Comparison of ENCODE assay signal across 16 cellular contexts in genomic region chr12:12511021-12511783, GRCh38. TPM values are rescaled to one million over a fixed set of nuclear protein-coding genes. Genes with fewer than 3 reads are reported as not detected.
A peak's percentile ranks its signal among the peaks of the same experiment; 100 is the strongest.
DNase-seq lines count a peak whose midpoint lies in the region; ATAC-seq, FAIRE-seq and TF ChIP-seq lines count a peak whose summit lies in the region.
"Had no signal": no experiment of that assay in that cellular context is flagged by ENCODE, and none has a peak within 500 bp of the region (broad histone marks: within the 10 kb centered on the region; RNA-seq: fewer than 3 reads in every experiment).

No MANE protein-coding gene starts in this region.

- ATAC-seq in SK-N-SH treated with all-trans-retinoic acid at 6 μM for 48 hours, result peak; percentile 53
- no peak for ATAC-seq in heart left ventricle
- no peak for ATAC-seq in T-cell (replicated peaks in 1 of 4)
- ATAC-seq: Right ventricle myocardium inferior had no signal

- H3K27me3 ChIP-seq in mammary epithelial cell (ENCODE audit: insufficient read depth, low read length) (no peaks in the 10 kb centered on the region), osteoblast (ENCODE audit: insufficient read depth, low read length) (no peaks in the 10 kb centered on the region), heart left ventricle (no peaks in the 10 kb centered on the region)
- H3K27me3 ChIP-seq: BE2C had no signal

- no peak for TF ChIP-seq POLR2A in H54 (IDR thresholded peaks at IDR 0.05; ENCODE audit: low read depth, low read length)
- no peak for TF ChIP-seq POLR2A in heart left ventricle (IDR thresholded peaks at IDR 0.05)

- no peaks in the 10 kb centered on the region for H3K27me3 Mint-ChIP-seq in T-cell
- H3K27me3 Mint-ChIP-seq: CD8-positive, alpha-beta memory T cell; IgD-negative memory B cell had no signal

- TF ChIP-seq CTCF in mammary epithelial cell (conservative IDR thresholded peaks at IDR 0.05 in 1 of 2, IDR thresholded peaks at IDR 0.05 in 1 of 2; ENCODE audit: extremely low read depth in 1 of 2, insufficient read depth in 1 of 2, low read depth in 1 of 2, low read length in 2 of 2) (no peak), osteoblast (IDR thresholded peaks at IDR 0.05; ENCODE audit: extremely low read depth, low read depth, low read length) (no peak), heart left ventricle (IDR thresholded peaks at IDR 0.05) (no peak)

- no peak overlapping the region for H3K4me3 ChIP-seq in mammary epithelial cell (replicated peaks in 1 of 3; ENCODE audit: insufficient read depth in 1 of 3, low read depth in 2 of 3, low read length in 3 of 3)
- no peak overlapping the region for H3K4me3 ChIP-seq in osteoblast (ENCODE audit: insufficient read depth, low read length)
- no peak overlapping the region for H3K4me3 ChIP-seq in heart left ventricle
- H3K4me3 ChIP-seq: HAP-1 had no signal

- POLR2A ChIA-PET in T-cell (lab: Charles Lee), result interaction anchor here in 1 of 2 donors (0.5 to 0.6 kb wide), 2 partner anchors 36 to 276 kb away, joined by 5 to 9 read pairs; no protein-coding TSS in a partner anchor

- in situ Hi-C loops in mammary epithelial cell (cut with MboI; ENCODE audit: low sequenced_read_pairs in 2 of 2), result no loop called here

- no peak for DNase-seq in H54 (ENCODE audit: insufficient read length, low spot score)
- DNase-seq in mammary epithelial cell, result peak; percentile 90
- no peak for DNase-seq in osteoblast (ENCODE audit: insufficient read length, low spot score, missing footprints)
- no peak for DNase-seq in stimulated activated CD4-positive, alpha-beta T cell treated with anti-CD3 and anti-CD28 coated beads, Interleukin-15, amount 100 ng/mL, for 24 hours
- DNase-seq in DMS79 (lab: John Stamatoyannopoulos, UW), result no peak
- no peak for DNase-seq in heart left ventricle
- no peak for DNase-seq in T-cell
- DNase-seq: CD8-positive, alpha-beta memory T cell; NCI-H146; NCI-H2081 treated with DMSO at 0.1 percent for 48 hours; NK-92 treated with Interleukin-12 subunit alpha and Interleukin-12 subunit beta, amount 100 ng/mL, for 24 hours had no signal

- H3K4me1 ChIP-seq in mammary epithelial cell (ENCODE audit: insufficient read depth, low read length) (peaks cover 18% of the 10 kb centered on the region), osteoblast (ENCODE audit: insufficient read depth, low read length) (peaks cover 41% of the 10 kb centered on the region), heart left ventricle (peaks cover 6 to 61% (median 34%) of the 10 kb centered on the region in 12 donors)

- no peak overlapping the region for H3K27ac Mint-ChIP-seq in T-cell
- H3K27ac Mint-ChIP-seq: CD8-positive, alpha-beta memory T cell; IgD-negative memory B cell had no signal

- H3K79me2 ChIP-seq in mammary epithelial cell (ENCODE audit: insufficient read depth, low read length), result no peaks in the 10 kb centered on the region
- H3K79me2 ChIP-seq in osteoblast (ENCODE audit: insufficient read depth, low read length), result no peaks in the 10 kb centered on the region

- WGBS in mammary epithelial cell (ENCODE audit: low coverage, missing lambda C conversion rate), result 64% methylated on average over 3 of the region's 3 CpGs
- 63 to 86% (median 65%) methylated on average over 3 of the region's 3 CpGs for WGBS in heart left ventricle, 4 donors

- H3K9me3 ChIP-seq in mammary epithelial cell (replicated peaks; ENCODE audit: insufficient read depth, low read length) (no peaks in the 10 kb centered on the region), osteoblast (ENCODE audit: low read depth, low read length) (no peaks in the 10 kb centered on the region), heart left ventricle (no peaks in the 10 kb centered on the region)
- H3K9me3 ChIP-seq: BE2C, HAP-1 had no signal

- H3K36me3 ChIP-seq in mammary epithelial cell (ENCODE audit: insufficient read depth, low read length), result no peaks in the 10 kb centered on the region
- H3K36me3 ChIP-seq in osteoblast (ENCODE audit: insufficient read depth, low read length), result no peaks in the 10 kb centered on the region
- peaks cover 0 to 21% (median 0%) of the 10 kb centered on the region in 9 donors for H3K36me3 ChIP-seq in heart left ventricle
- H3K36me3 ChIP-seq: BE2C, HAP-1 had no signal

- CTCF ChIA-PET in mammary epithelial cell (lab: Charles Lee; ENCODE audit: low non-redundant PET) (no interaction called here), T-cell (lab: Charles Lee) (interaction anchor here in 1 of 2 donors (0.5 kb wide), 1 partner anchor 154 kb away, joined by 4 read pairs; no protein-coding TSS in a partner anchor)

- H3K27ac ChIP-seq in mammary epithelial cell (ENCODE audit: insufficient read depth, low read depth, low read length), result peak overlapping the region; percentile 69
- peak overlapping the region; percentile 82 for H3K27ac ChIP-seq in osteoblast (ENCODE audit: low read depth, low read length)
- H3K27ac ChIP-seq in heart left ventricle, result no peak overlapping the region

- H3K9ac ChIP-seq in mammary epithelial cell (ENCODE audit: insufficient read depth, low read length), result no peak overlapping the region

- dilution Hi-C loops in mammary epithelial cell (cut with HindIII; ENCODE audit: low sequenced_read_pairs), result no loop called here

- H3K4me1 Mint-ChIP-seq in T-cell, result peaks cover 19 to 46% (median 24%) of the 10 kb centered on the region in 3 donors

- intact Hi-C loops in mammary epithelial cell (cut with micrococcal nuclease), result loop anchor here (1.0 to 5.0 kb wide), 2 partner anchors 52 to 69 kb away; no protein-coding TSS in a partner anchor
- intact Hi-C loops in heart left ventricle (cut with DNase I), result no loop called here

- no TSS peak for BruUV-seq in mammary epithelial cell (replicated peaks; lab: Mats Ljungman, UMichigan)

- no peak overlapping the region for H3K4me3 Mint-ChIP-seq in T-cell
- H3K4me3 Mint-ChIP-seq: CD8-positive, alpha-beta memory T cell; IgD-negative memory B cell had no signal

- H3K4me2 ChIP-seq in mammary epithelial cell (ENCODE audit: insufficient read depth, low read depth, low read length) (peak overlapping the region; percentile 44), osteoblast (ENCODE audit: insufficient read depth, low read length) (no peak overlapping the region)

- H2AFZ ChIP-seq in mammary epithelial cell (ENCODE audit: low read depth, low read length) (no peak overlapping the region), osteoblast (ENCODE audit: low read length) (no peak overlapping the region)

- peak; percentile 43 for FAIRE-seq in H54 (lab: Jason Lieb, UNC)

- H3K36me3 Mint-ChIP-seq in T-cell, result peaks cover 42% of the 10 kb centered on the region
- H3K36me3 Mint-ChIP-seq: IgD-negative memory B cell had no signal

- H3K9me3 Mint-ChIP-seq in T-cell, result no peaks in the 10 kb centered on the region
- H3K9me3 Mint-ChIP-seq: CD8-positive, alpha-beta memory T cell; IgD-negative memory B cell had no signal

- H4K20me1 ChIP-seq in mammary epithelial cell (ENCODE audit: insufficient read depth, low read length), result no peaks in the 10 kb centered on the region
- H4K20me1 ChIP-seq in osteoblast (ENCODE audit: insufficient read depth, low read length), result no peaks in the 10 kb centered on the region

TF ChIP-seq in SK-N-SH treated with all-trans-retinoic acid at 6 μM for 48 hours, 23 proteins besides CTCF, POLR2A, EP300 and RAD21 (continues in another document):
- TF ChIP-seq, protein P1, sequence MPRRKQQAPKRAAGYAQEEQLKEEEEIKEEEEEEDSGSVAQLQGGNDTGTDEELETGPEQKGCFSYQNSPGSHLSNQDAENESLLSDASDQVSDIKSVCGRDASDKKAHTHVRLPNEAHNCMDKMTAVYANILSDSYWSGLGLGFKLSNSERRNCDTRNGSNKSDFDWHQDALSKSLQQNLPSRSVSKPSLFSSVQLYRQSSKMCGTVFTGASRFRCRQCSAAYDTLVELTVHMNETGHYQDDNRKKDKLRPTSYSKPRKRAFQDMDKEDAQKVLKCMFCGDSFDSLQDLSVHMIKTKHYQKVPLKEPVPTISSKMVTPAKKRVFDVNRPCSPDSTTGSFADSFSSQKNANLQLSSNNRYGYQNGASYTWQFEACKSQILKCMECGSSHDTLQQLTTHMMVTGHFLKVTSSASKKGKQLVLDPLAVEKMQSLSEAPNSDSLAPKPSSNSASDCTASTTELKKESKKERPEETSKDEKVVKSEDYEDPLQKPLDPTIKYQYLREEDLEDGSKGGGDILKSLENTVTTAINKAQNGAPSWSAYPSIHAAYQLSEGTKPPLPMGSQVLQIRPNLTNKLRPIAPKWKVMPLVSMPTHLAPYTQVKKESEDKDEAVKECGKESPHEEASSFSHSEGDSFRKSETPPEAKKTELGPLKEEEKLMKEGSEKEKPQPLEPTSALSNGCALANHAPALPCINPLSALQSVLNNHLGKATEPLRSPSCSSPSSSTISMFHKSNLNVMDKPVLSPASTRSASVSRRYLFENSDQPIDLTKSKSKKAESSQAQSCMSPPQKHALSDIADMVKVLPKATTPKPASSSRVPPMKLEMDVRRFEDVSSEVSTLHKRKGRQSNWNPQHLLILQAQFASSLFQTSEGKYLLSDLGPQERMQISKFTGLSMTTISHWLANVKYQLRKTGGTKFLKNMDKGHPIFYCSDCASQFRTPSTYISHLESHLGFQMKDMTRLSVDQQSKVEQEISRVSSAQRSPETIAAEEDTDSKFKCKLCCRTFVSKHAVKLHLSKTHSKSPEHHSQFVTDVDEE (CRISPR knock-in tag; IDR thresholded peaks at IDR 0.05), result 0 out of 2 replicates have a peak, but pooled peaks have one; percentile 28
- TF ChIP-seq GLIS3 (CRISPR knock-in tag; IDR thresholded peaks at IDR 0.05) (peak; percentile 65; the same call in 1 of the 2 replicates), ZFP3 (CRISPR knock-in tag; IDR thresholded peaks at IDR 0.05) (0 out of 2 replicates have a peak, but pooled peaks have one; percentile 65)
- TF ChIP-seq, protein P2, sequence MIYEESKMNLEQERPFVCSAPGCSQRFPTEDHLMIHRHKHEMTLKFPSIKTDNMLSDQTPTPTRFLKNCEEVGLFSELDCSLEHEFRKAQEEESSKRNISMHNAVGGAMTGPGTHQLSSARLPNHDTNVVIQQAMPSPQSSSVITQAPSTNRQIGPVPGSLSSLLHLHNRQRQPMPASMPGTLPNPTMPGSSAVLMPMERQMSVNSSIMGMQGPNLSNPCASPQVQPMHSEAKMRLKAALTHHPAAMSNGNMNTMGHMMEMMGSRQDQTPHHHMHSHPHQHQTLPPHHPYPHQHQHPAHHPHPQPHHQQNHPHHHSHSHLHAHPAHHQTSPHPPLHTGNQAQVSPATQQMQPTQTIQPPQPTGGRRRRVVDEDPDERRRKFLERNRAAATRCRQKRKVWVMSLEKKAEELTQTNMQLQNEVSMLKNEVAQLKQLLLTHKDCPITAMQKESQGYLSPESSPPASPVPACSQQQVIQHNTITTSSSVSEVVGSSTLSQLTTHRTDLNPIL (CRISPR knock-in tag; IDR thresholded peaks at IDR 0.05; ENCODE audit: low read depth), result no peak

RNA-seq across cellular contexts. Expression of gene DUSP16, which starts 51.5 kb away (rescaled TPM):
- total RNA-seq in mammary epithelial cell (10 to 100 TPM; 11.2 to 16.4 TPM), osteoblast (5.1 and 5.3 TPM in 2 replicates), heart left ventricle (10 to 100 TPM in 8 of 9 donors, 1 to 10 TPM in 1; 9.7 to 24.7 (median 15.5) TPM), T-cell (10 to 100 TPM; 44.6 to 72.3 (median 61.0) TPM)
- polyA plus RNA-seq in mammary epithelial cell (4.3 TPM), heart left ventricle (10 to 100 TPM in 1 of 2 donors, 1 to 10 TPM in 1; 2.5 to 10.4 TPM)
- polyA minus RNA-seq in mammary epithelial cell, result 9.0 TPM

Comparison
In these comparisons a context has a peak if more than half of its experiments do, and no peak if none do; other contexts are left out.
1. H3K27ac ChIP-seq: peak in mammary epithelial cell (single experiment) and osteoblast (single experiment); none in heart left ventricle (0 of 12).